ENCODE assay signal across 21 cellular contexts in the genomic region with DNA sequence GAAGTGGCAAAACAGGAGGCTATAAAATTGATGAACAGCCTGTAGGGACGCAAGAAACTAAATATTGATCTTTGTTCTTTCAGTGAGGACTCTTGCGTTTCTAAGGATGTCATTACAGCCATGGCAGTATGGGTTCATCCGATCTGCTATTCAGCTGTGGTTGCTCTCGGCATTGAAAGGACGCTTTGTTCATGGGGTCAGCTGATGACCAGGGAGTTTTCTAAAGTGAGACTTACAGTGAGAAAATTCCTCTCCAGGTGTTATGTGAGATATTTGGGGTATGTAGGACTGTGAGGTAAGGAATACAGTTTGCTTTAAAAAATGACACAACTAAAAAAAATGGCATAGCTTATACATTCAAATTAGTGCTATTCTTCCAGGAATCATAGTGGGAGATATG. TPM values are rescaled to one million over a fixed set of nuclear protein-coding genes. Genes with fewer than 3 reads are reported as not detected.
A peak's percentile ranks its signal among the peaks of the same experiment; 100 is the strongest.
DNase-seq lines count a peak whose midpoint lies in the region; ATAC-seq lines count a peak whose summit lies in the region.
"Had no signal": no experiment of that assay in that cellular context is flagged by ENCODE, and none has a peak within 500 bp of the region (broad histone marks: within the 10 kb centered on the region; RNA-seq: fewer than 3 reads in every experiment).

No MANE protein-coding gene starts in this region.

- no peak overlapping the region for H2BK120ac ChIP-seq in neuronal stem cell (ENCODE audit: low read depth, low read length)

- peaks cover 4% of the 10 kb centered on the region in 2 donors for H3K4me1 ChIP-seq in neuronal stem cell (ENCODE audit: control insufficient read depth in 2 of 2, insufficient read depth in 1 of 2, low read depth in 1 of 2, low read length in 2 of 2)
- H3K4me1 ChIP-seq: SJCRH30 had no signal

- no peak overlapping the region for H3K27ac ChIP-seq in neuronal stem cell (replicated peaks; ENCODE audit: low read length)
- H3K27ac ChIP-seq: BLaER1, HL-60, PC-9, SJCRH30 had no signal

- no peak overlapping the region for H2AK5ac ChIP-seq in neuronal stem cell (ENCODE audit: low read depth, low read length)

- H3K9ac ChIP-seq in neuronal stem cell (ENCODE audit: low read depth, low read length, poor library complexity) = no peak overlapping the region
- H3K9ac ChIP-seq: BLaER1 had no signal

- H4K8ac ChIP-seq in neuronal stem cell (ENCODE audit: low read depth, low read length) = no peak overlapping the region

- no peak overlapping the region for H3K18ac ChIP-seq in neuronal stem cell (ENCODE audit: low read length)

- H3K4me3 ChIP-seq in neuronal stem cell (ENCODE audit: low read length in 2 of 2) = no peak overlapping the region
- H3K4me3 ChIP-seq: BLaER1, PC-9, SJCRH30 had no signal

- H2BK5ac ChIP-seq in neuronal stem cell (ENCODE audit: low read length) = no peak overlapping the region

- no CpG with 5 or more reads among the region's 5 CpGs for WGBS in neuronal stem cell (ENCODE audit: extremely low coverage in 2 of 2, insufficient read length in 2 of 2, insufficient replicate concordance in 1 of 2), 2 donors

- no peak overlapping the region for H3K23ac ChIP-seq in neuronal stem cell (ENCODE audit: low read depth, low read length, poor library complexity)

- H3K14ac ChIP-seq in neuronal stem cell (ENCODE audit: low read length) = no peak overlapping the region

- H2AFZ ChIP-seq in neuronal stem cell (ENCODE audit: low read length) = peak overlapping the region; percentile 46
- H2AFZ ChIP-seq: PC-9 had no signal

- no peak overlapping the region for H3K4ac ChIP-seq in neuronal stem cell (ENCODE audit: low read length)

- ATAC-seq in HG02970 (IDR thresholded peaks at IDR 0.05; ENCODE audit: low FRiP score, unreplicated experiment) = no peak

- no peak overlapping the region for H2BK15ac ChIP-seq in neuronal stem cell (ENCODE audit: low read length)

- no peak overlapping the region for H2BK12ac ChIP-seq in neuronal stem cell (ENCODE audit: low read length)

- no peaks in the 10 kb centered on the region for H3K27me3 ChIP-seq in neuronal stem cell (ENCODE audit: control insufficient read depth in 3 of 3, insufficient read depth in 3 of 3, low read depth in 1 of 3, low read length in 3 of 3)
- H3K27me3 ChIP-seq: BLaER1, SJCRH30 had no signal

- DNase-seq in COLO829 (ENCODE audit: low spot score) (peak; percentile 80), HuH-7 (ENCODE audit: low spot score) (peak; percentile 45), globus pallidus (ENCODE audit: low spot score) (peak; percentile 74), neuronal stem cell (ENCODE audit: low spot score) (no peak), NCI-H1930 (lab: John Stamatoyannopoulos, UW) (no peak)
- no peak for DNase-seq in stimulated activated CD4-positive, alpha-beta T cell treated with anti-CD3 and anti-CD28 coated beads, Interleukin-4, amount 100 ng/mL, for 1 hour
- DNase-seq: Calu3; CD4-positive, alpha-beta memory T cell; DMS79; IMR-90; NCI-H1048; NCI-H1436; NCI-H2081; NCI-H2171 treated with DMSO at 0.1 percent for 48 hours; NCI-H446; NCI-H774; PC-9 had no signal

- no peaks in the 10 kb centered on the region for H3K36me3 ChIP-seq in neuronal stem cell (replicated peaks in 1 of 2; ENCODE audit: control insufficient read depth in 2 of 2, insufficient read depth in 2 of 2, low read length in 2 of 2)
- H3K36me3 ChIP-seq: BLaER1, SJCRH30 had no signal

- H3K9me3 ChIP-seq in neuronal stem cell (replicated peaks in 1 of 2; ENCODE audit: control insufficient read depth in 2 of 2, insufficient read depth in 1 of 2, low read depth in 1 of 2, low read length in 2 of 2) = no peaks in the 10 kb centered on the region
- H3K9me3 ChIP-seq: BLaER1, SJCRH30 had no signal

- H3K4me2 ChIP-seq in neuronal stem cell (ENCODE audit: insufficient read depth, low read length, poor library complexity, severe bottlenecking) = no peak overlapping the region
- H3K4me2 ChIP-seq: PC-9 had no signal

- H4K91ac ChIP-seq in neuronal stem cell (ENCODE audit: low read depth, low read length, poor library complexity) = no peak overlapping the region

- no peaks in the 10 kb centered on the region for H3K79me1 ChIP-seq in neuronal stem cell (ENCODE audit: low read depth, low read length)

RNA-seq across cellular contexts. Expression of gene PELI1, which starts 52.8 kb away (rescaled TPM):
- 28.6 TPM for polyA plus RNA-seq in neuronal stem cell (2013, experiment 1 of 2)
- polyA plus RNA-seq in neuronal stem cell (2013, experiment 2 of 2) = 28.9 TPM

Comparison
In these comparisons a context has a peak if more than half of its experiments do, and no peak if none do; other contexts are left out.
1. DNase-seq: peak in COLO829 (single experiment), HuH-7 (single experiment) and globus pallidus (single experiment); none in neuronal stem cell (single experiment), NCI-H1930 (0 of 2) and stimulated activated CD4-positive, alpha-beta T cell treated with anti-CD3 and anti-CD28 coated beads, Interleukin-4, amount 100 ng/mL, for 1 hour (single experiment).